In genomic region chr10:70498970-70499828, GRCh38 we compare ENCODE assay signal across 17 cellular contexts. TPM values are rescaled to one million over a fixed set of nuclear protein-coding genes. Genes with fewer than 3 reads are reported as not detected.
DNase-seq lines count a peak whose midpoint lies in the region; ATAC-seq, FAIRE-seq and TF ChIP-seq lines count a peak whose summit lies in the region.
"Had no signal": no experiment of that assay in that cellular context is flagged by ENCODE, and none has a peak within 500 bp of the region (broad histone marks: within the 10 kb centered on the region; RNA-seq: fewer than 3 reads in every experiment).

No MANE protein-coding gene starts in this region.

- H3K27me3 ChIP-seq in MM.1S (replicated peaks; ENCODE audit: insufficient read depth, low read length): no peaks in the 10 kb centered on the region
- no peaks in the 10 kb centered on the region for H3K27me3 ChIP-seq in stomach smooth muscle (ENCODE audit: control insufficient read depth in 1 of 2, insufficient read depth in 2 of 2, low read length in 2 of 2)
- no peaks in the 10 kb centered on the region for H3K27me3 ChIP-seq in SK-N-SH (ENCODE audit: insufficient read depth)

- CTCF ChIA-PET in SK-N-SH (lab: Yijun Ruan, JAX): interaction anchor here (3.0 kb wide), 1 partner anchor 38 kb away, joined by 11 read pairs; no protein-coding TSS in a partner anchor

- FAIRE-seq in H54 (lab: Jason Lieb, UNC): no peak
- FAIRE-seq: frontal cortex had no signal

- peak; percentile 19 for ATAC-seq in left lobe of liver

- H3K9me2 ChIP-seq in MM.1S (replicated peaks; ENCODE audit: insufficient read depth, low read length): no peaks in the 10 kb centered on the region
- H3K9me2 ChIP-seq in SK-N-SH: no peaks in the 10 kb centered on the region

- H3K4me1 ChIP-seq in MM.1S (ENCODE audit: low read length) (peaks cover 79% of the 10 kb centered on the region), stomach smooth muscle (ENCODE audit: control insufficient read depth, insufficient read depth, low read length) (peaks cover 53% of the 10 kb centered on the region), SK-N-SH (ENCODE audit: control insufficient read depth in 1 of 2, insufficient read depth in 2 of 2, low read depth in 1 of 2, low read length in 1 of 2) (peaks cover 0 to 14% of the 10 kb centered on the region in 2 experiments; a peak in 1 of 4 replicates)

- H3K4me3 ChIP-seq in MM.1S (ENCODE audit: low read length) (peak overlapping the region; percentile 18; the same call in 1 of the 2 replicates), coronary artery (peak overlapping the region; percentile 39), stomach smooth muscle (ENCODE audit: low read length in 2 of 2) (peak overlapping the region in 1 of 2 donors; percentile 15), SK-N-SH (ENCODE audit: low read depth in 2 of 2, low read length in 1 of 2) (no peak overlapping the region)

- DNase-seq in MM.1S (peak; percentile 45), coronary artery (ENCODE audit: low spot score) (no peak), left lobe of liver (ENCODE audit: low spot score) (no peak), germinal center (ENCODE audit: low spot score) (no peak), EL (no peak), H54 (ENCODE audit: insufficient read length, low spot score) (no peak), SK-N-SH (no peak)
- DNase-seq: activated CD8-positive, alpha-beta memory T cell treated with anti-CD3 and anti-CD28 coated beads for 24 hours; activated naive CD4-positive, alpha-beta T cell treated with anti-CD3 and anti-CD28 coated beads for 36 hours; CD8-positive, alpha-beta memory T cell; NCI-H1048 had no signal

- H3K9me3 ChIP-seq in MM.1S (replicated peaks; ENCODE audit: insufficient read depth, low read length): no peaks in the 10 kb centered on the region
- no peaks in the 10 kb centered on the region for H3K9me3 ChIP-seq in stomach smooth muscle (ENCODE audit: control insufficient read depth in 2 of 2, low read length in 2 of 2)
- H3K9me3 ChIP-seq in SK-N-SH: no peaks in the 10 kb centered on the region

- peaks cover 40% of the 10 kb centered on the region for H3F3A ChIP-seq in MM.1S (ENCODE audit: insufficient read depth, low read length)
- no peaks in the 10 kb centered on the region for H3F3A ChIP-seq in SK-N-SH (replicated peaks; ENCODE audit: insufficient read depth)

- H3K4me2 ChIP-seq in MM.1S (ENCODE audit: low read depth, low read length): peak overlapping the region; percentile 65
- H3K4me2 ChIP-seq in SK-N-SH: no peak overlapping the region

- no peak for TF ChIP-seq CTCF in MM.1S (IDR thresholded peaks at IDR 0.05; ENCODE audit: low read length)
- no peak for TF ChIP-seq CTCF in coronary artery (IDR thresholded peaks at IDR 0.05)
- TF ChIP-seq CTCF in SK-N-SH (IDR thresholded peaks at IDR 0.05): no peak

- WGBS in SK-N-SH (ENCODE audit: low lambda C conversion rate): 82% methylated on average over 8 of the region's 10 CpGs

- no peak for TF ChIP-seq EP300 in SK-N-SH (IDR thresholded peaks at IDR 0.05; ENCODE audit: borderline replicate concordance in 1 of 2, low read depth in 1 of 2, low read length in 1 of 2)

- H4K20me1 ChIP-seq in MM.1S (ENCODE audit: insufficient read depth, low read length) (no peaks in the 10 kb centered on the region), SK-N-SH (ENCODE audit: insufficient read depth) (no peaks in the 10 kb centered on the region)

- H3K36me3 ChIP-seq in MM.1S (replicated peaks; ENCODE audit: insufficient read depth, low read length) (no peaks in the 10 kb centered on the region), stomach smooth muscle (ENCODE audit: control insufficient read depth in 2 of 2, insufficient read depth in 2 of 2, low read length in 2 of 2) (no peaks in the 10 kb centered on the region), SK-N-SH (replicated peaks in 1 of 2; ENCODE audit: control insufficient read depth in 1 of 2, insufficient read depth in 2 of 2, low read length in 1 of 2) (no peaks in the 10 kb centered on the region)

- POLR2A ChIA-PET in SK-N-SH (lab: Yijun Ruan, JAX): interaction anchor here (1.0 kb wide), 1 partner anchor 10 kb away, joined by 3 read pairs; no protein-coding TSS in a partner anchor

- H3K79me2 ChIP-seq in MM.1S (ENCODE audit: low read length): peaks cover 97% of the 10 kb centered on the region
- no peaks in the 10 kb centered on the region for H3K79me2 ChIP-seq in SK-N-SH (ENCODE audit: insufficient read depth)

- TF ChIP-seq RAD21 in SK-N-SH (IDR thresholded peaks at IDR 0.05; ENCODE audit: low read length): no peak

- H2AFZ ChIP-seq in MM.1S (ENCODE audit: low read length): no peak overlapping the region
- no peak overlapping the region for H2AFZ ChIP-seq in SK-N-SH (ENCODE audit: low read depth)

- H3K9ac ChIP-seq in MM.1S (ENCODE audit: low read length) (peak overlapping the region; percentile 49), stomach smooth muscle (ENCODE audit: low read length in 2 of 2) (peak overlapping the region; percentile 8 to 21), SK-N-SH (no peak overlapping the region)

- H3K27ac ChIP-seq in MM.1S (ENCODE audit: low read length) (peak overlapping the region; percentile 92), coronary artery (peak overlapping the region; percentile 5 to 68), stomach smooth muscle (ENCODE audit: low read length) (peak overlapping the region; percentile 62), SK-N-SH (ENCODE audit: low read depth in 2 of 2, low read length in 1 of 2) (no peak overlapping the region; a peak in 1 of 4 replicates)

- TF ChIP-seq POLR2A in H54 (IDR thresholded peaks at IDR 0.05; ENCODE audit: low read depth, low read length): no peak

TF ChIP-seq in SK-N-SH, 30 proteins besides CTCF, POLR2A, EP300 and RAD21 (continues in another document):
- TF ChIP-seq MXI1 (IDR thresholded peaks at IDR 0.05; ENCODE audit: low read depth, low read length) (no peak), TEAD4 (IDR thresholded peaks at IDR 0.05; ENCODE audit: borderline replicate concordance, insufficient read depth) (no peak), CHD2 (IDR thresholded peaks at IDR 0.05; ENCODE audit: low read length, partially characterized antibody) (no peak), YY1 (IDR thresholded peaks at IDR 0.05; ENCODE audit: low read depth) (no peak), USF2 (IDR thresholded peaks at IDR 0.05; ENCODE audit: borderline replicate concordance, low read depth, low read length) (no peak), FOXJ3 (CRISPR knock-in tag; IDR thresholded peaks at IDR 0.05) (no peak), GABPA (IDR thresholded peaks at IDR 0.05; ENCODE audit: low read depth) (no peak), EZH2phosphoT487 (IDR thresholded peaks at IDR 0.05; ENCODE audit: borderline replicate concordance, low read depth) (no peak), ZBTB33 (IDR thresholded peaks at IDR 0.05; ENCODE audit: borderline replicate concordance, low read depth) (no peak), GATA2 (CRISPR knock-in tag; IDR thresholded peaks at IDR 0.05) (no peak), RXRA (IDR thresholded peaks at IDR 0.05; ENCODE audit: borderline replicate concordance, low read depth) (no peak)

RNA-seq across cellular contexts. Expression of gene PALD1, which starts 20.6 kb away (rescaled TPM):
- 1.1 TPM for total RNA-seq in left lobe of liver
- polyA plus RNA-seq in SK-N-SH (2012; rRNA removed): 0.16 and 0.19 TPM in 2 replicates
- polyA plus RNA-seq in SK-N-SH (2012; cell fraction: cytosol; rRNA removed): 0.14 and 0.35 TPM in 2 replicates
- polyA plus RNA-seq in SK-N-SH (2012; cell fraction: nucleus; rRNA removed): 0.38 and 0.56 TPM in 2 replicates
- polyA plus RNA-seq: CD8-positive, alpha-beta memory T cell had no signal

RNA-seq across cellular contexts. Expression of gene NODAL, which starts 57.7 kb away (rescaled TPM):
- not detected for total RNA-seq in left lobe of liver
- polyA plus RNA-seq in SK-N-SH (2012; rRNA removed): not detected in 2 replicates
- polyA plus RNA-seq in SK-N-SH (2012; cell fraction: cytosol; rRNA removed): not detected in 2 replicates
- not detected in 2 replicates for polyA plus RNA-seq in SK-N-SH (2012; cell fraction: nucleus; rRNA removed)
- total RNA-seq: activated naive CD4-positive, alpha-beta T cell treated with anti-CD3 and anti-CD28 coated beads for 36 hours; CD8-positive, alpha-beta memory T cell; lower leg skin; NCI-H460; posterior vena cava; RPMI7951 had no signal

Comparison
In these comparisons a context has a peak if more than half of its experiments do, and no peak if none do; other contexts are left out.
1. H3K27ac ChIP-seq: peak in MM.1S (single experiment), coronary artery (2 of 2) and stomach smooth muscle (single experiment); none in SK-N-SH (0 of 2).
2. H3K4me3 ChIP-seq: peak in MM.1S (single experiment) and coronary artery (single experiment); none in SK-N-SH (0 of 2).